ENCODE assay signal across 4 cellular contexts in the genomic region with DNA sequence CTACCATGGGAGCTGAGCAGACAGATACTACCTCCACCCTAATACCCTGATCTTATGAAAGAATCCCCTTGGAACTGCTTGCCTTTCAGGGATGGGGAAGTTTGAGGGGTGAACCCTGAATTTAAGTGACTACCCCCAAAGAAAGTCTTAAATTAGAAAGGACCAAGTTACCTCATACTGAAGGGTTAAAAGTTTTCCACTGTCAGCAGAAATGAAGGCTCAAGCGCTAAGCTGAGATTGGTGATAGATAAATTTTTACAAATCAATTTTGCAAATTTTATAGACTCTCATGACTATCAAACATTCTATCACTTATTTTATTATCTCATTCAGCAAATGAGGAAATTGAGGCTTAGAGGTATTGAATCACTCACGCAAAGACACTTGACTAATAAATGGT.
TF ChIP-seq lines count a peak whose summit lies in the region.

No MANE protein-coding gene starts in this region.

TF ChIP-seq in HepG2, 621 proteins besides CTCF, POLR2A, EP300 and RAD21 (continues in another document):
- no peak for TF ChIP-seq ZNF839 (CRISPR knock-in tag; IDR thresholded peaks at IDR 0.05; ENCODE audit: borderline replicate concordance)
- no peak for TF ChIP-seq RBM39 (IDR thresholded peaks at IDR 0.05; ENCODE audit: low read depth, low read length, poor library complexity, severe bottlenecking)
- TF ChIP-seq, protein P1, sequence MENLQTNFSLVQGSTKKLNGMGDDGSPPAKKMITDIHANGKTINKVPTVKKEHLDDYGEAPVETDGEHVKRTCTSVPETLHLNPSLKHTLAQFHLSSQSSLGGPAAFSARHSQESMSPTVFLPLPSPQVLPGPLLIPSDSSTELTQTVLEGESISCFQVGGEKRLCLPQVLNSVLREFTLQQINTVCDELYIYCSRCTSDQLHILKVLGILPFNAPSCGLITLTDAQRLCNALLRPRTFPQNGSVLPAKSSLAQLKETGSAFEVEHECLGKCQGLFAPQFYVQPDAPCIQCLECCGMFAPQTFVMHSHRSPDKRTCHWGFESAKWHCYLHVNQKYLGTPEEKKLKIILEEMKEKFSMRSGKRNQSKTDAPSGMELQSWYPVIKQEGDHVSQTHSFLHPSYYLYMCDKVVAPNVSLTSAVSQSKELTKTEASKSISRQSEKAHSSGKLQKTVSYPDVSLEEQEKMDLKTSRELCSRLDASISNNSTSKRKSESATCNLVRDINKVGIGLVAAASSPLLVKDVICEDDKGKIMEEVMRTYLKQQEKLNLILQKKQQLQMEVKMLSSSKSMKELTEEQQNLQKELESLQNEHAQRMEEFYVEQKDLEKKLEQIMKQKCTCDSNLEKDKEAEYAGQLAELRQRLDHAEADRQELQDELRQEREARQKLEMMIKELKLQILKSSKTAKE (CRISPR knock-in tag; IDR thresholded peaks at IDR 0.05; ENCODE audit: borderline replicate concordance), result no peak
- TF ChIP-seq ZFP82 (CRISPR knock-in tag; IDR thresholded peaks at IDR 0.05; ENCODE audit: borderline replicate concordance), result no peak
- TF ChIP-seq, protein P2, sequence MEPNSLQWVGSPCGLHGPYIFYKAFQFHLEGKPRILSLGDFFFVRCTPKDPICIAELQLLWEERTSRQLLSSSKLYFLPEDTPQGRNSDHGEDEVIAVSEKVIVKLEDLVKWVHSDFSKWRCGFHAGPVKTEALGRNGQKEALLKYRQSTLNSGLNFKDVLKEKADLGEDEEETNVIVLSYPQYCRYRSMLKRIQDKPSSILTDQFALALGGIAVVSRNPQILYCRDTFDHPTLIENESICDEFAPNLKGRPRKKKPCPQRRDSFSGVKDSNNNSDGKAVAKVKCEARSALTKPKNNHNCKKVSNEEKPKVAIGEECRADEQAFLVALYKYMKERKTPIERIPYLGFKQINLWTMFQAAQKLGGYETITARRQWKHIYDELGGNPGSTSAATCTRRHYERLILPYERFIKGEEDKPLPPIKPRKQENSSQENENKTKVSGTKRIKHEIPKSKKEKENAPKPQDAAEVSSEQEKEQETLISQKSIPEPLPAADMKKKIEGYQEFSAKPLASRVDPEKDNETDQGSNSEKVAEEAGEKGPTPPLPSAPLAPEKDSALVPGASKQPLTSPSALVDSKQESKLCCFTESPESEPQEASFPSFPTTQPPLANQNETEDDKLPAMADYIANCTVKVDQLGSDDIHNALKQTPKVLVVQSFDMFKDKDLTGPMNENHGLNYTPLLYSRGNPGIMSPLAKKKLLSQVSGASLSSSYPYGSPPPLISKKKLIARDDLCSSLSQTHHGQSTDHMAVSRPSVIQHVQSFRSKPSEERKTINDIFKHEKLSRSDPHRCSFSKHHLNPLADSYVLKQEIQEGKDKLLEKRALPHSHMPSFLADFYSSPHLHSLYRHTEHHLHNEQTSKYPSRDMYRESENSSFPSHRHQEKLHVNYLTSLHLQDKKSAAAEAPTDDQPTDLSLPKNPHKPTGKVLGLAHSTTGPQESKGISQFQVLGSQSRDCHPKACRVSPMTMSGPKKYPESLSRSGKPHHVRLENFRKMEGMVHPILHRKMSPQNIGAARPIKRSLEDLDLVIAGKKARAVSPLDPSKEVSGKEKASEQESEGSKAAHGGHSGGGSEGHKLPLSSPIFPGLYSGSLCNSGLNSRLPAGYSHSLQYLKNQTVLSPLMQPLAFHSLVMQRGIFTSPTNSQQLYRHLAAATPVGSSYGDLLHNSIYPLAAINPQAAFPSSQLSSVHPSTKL (CRISPR knock-in tag; IDR thresholded peaks at IDR 0.05), result no peak
- TF ChIP-seq MAFF (IDR thresholded peaks at IDR 0.05; ENCODE audit: low read depth, low read length), result peak; percentile 45; the same call in 1 of the 2 replicates

TF ChIP-seq in A549, 52 proteins besides CTCF, POLR2A, EP300 and RAD21:
- peak; percentile 4 for TF ChIP-seq MAFK (IDR thresholded peaks at IDR 0.05; ENCODE audit: partially characterized antibody)
- TF ChIP-seq HDAC2 (IDR thresholded peaks at IDR 0.05), result no peak
TF ChIP-seq in A549: peak in this region for 1.

TF ChIP-seq in IMR-90, 13 proteins besides CTCF, POLR2A, EP300 and RAD21:
- TF ChIP-seq MAFK (IDR thresholded peaks at IDR 0.05; ENCODE audit: low read depth, low read length) (peak; percentile 28; the same call in 1 of the 2 replicates), RFX5 (IDR thresholded peaks at IDR 0.05; ENCODE audit: low read depth, low read length) (no peak)

TF ChIP-seq in K562, 482 proteins besides CTCF, POLR2A, EP300 and RAD21:
- TF ChIP-seq, protein P3, sequence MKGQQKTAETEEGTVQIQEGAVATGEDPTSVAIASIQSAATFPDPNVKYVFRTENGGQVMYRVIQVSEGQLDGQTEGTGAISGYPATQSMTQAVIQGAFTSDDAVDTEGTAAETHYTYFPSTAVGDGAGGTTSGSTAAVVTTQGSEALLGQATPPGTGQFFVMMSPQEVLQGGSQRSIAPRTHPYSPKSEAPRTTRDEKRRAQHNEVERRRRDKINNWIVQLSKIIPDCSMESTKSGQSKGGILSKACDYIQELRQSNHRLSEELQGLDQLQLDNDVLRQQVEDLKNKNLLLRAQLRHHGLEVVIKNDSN (CRISPR knock-in tag; IDR thresholded peaks at IDR 0.05), result no peak
- TF ChIP-seq MAFF (IDR thresholded peaks at IDR 0.05; ENCODE audit: low read length), result 0 out of 2 replicates have a peak, but pooled peaks have one; percentile 20
- TF ChIP-seq C11orf30 (IDR thresholded peaks at IDR 0.05; ENCODE audit: low read depth), result 0 out of 2 replicates have a peak, but pooled peaks have one; percentile 5
